Comparison of ENCODE assay signal across 13 cellular contexts in genomic region chr5:17154211-17154996, GRCh38.
DNase-seq lines count a peak whose midpoint lies in the region; ATAC-seq, FAIRE-seq and TF ChIP-seq lines count a peak whose summit lies in the region.
"Had no signal": no experiment of that assay in that cellular context is flagged by ENCODE, and none has a peak within 500 bp of the region (broad histone marks: within the 10 kb centered on the region; RNA-seq: fewer than 3 reads in every experiment).

No MANE protein-coding gene starts in this region.

- no peak overlapping the region for H3K4me3 Mint-ChIP-seq in activated T-cell treated with anti-CD3 and anti-CD28 coated beads, Interleukin-2, amount 50 U/mL, for 72 hours
- no peak overlapping the region for H3K4me3 Mint-ChIP-seq in natural killer cell treated with Interleukin-12 subunit alpha and Interleukin-12 subunit beta and Interleukin-15 and Interleukin-18, amount 100 ng/mL, for 72 hours
- H3K4me3 Mint-ChIP-seq in T-helper 17 cell: no peak overlapping the region
- H3K4me3 Mint-ChIP-seq: activated CD8-positive, alpha-beta T cell treated with anti-CD3 and anti-CD28 coated beads for 36 hours; mesothelial cell of epicardium; T-helper 1 cell treated with Interleukin-12 subunit alpha and Interleukin-12 subunit beta and Interleukin-4 antibody, amounts not matched to agents 30 μg/mL and 1 μg/mL, for 36 hours had no signal

- no peaks in the 10 kb centered on the region for H3K4me1 Mint-ChIP-seq in activated T-cell treated with anti-CD3 and anti-CD28 coated beads, Interleukin-2, amount 50 U/mL, for 72 hours (ENCODE audit: low read depth)
- H3K4me1 Mint-ChIP-seq in natural killer cell treated with Interleukin-12 subunit alpha and Interleukin-12 subunit beta and Interleukin-15 and Interleukin-18, amount 100 ng/mL, for 72 hours (ENCODE audit: low read depth in 2 of 2): no peaks in the 10 kb centered on the region
- H3K4me1 Mint-ChIP-seq in T-helper 17 cell: no peaks in the 10 kb centered on the region
- H3K4me1 Mint-ChIP-seq: mesothelial cell of epicardium had no signal

- peaks cover 0 to 7% of the 10 kb centered on the region in 2 donors for H3K9me3 Mint-ChIP-seq in activated T-cell treated with anti-CD3 and anti-CD28 coated beads, Interleukin-2, amount 50 U/mL, for 72 hours
- H3K9me3 Mint-ChIP-seq in natural killer cell treated with Interleukin-12 subunit alpha and Interleukin-12 subunit beta and Interleukin-15 and Interleukin-18, amount 100 ng/mL, for 72 hours: peaks cover 11% of the 10 kb centered on the region
- H3K9me3 Mint-ChIP-seq: activated CD8-positive, alpha-beta T cell treated with anti-CD3 and anti-CD28 coated beads for 36 hours; T-helper 1 cell treated with Interleukin-12 subunit alpha and Interleukin-12 subunit beta and Interleukin-4 antibody, amounts not matched to agents 30 μg/mL and 1 μg/mL, for 36 hours had no signal

- H2BK20ac ChIP-seq in IMR-90 (ENCODE audit: low read depth, low read length): peak overlapping the region; percentile 94

- peak overlapping the region; percentile 92 for H2AK5ac ChIP-seq in IMR-90 (ENCODE audit: low read depth, low read length)

- peak overlapping the region; percentile 51 for H3K4me2 ChIP-seq in A549
- peak overlapping the region; percentile 17; the same call in 1 of the 2 replicates for H3K4me2 ChIP-seq in IMR-90 (ENCODE audit: low read depth, low read length)
- H3K4me2 ChIP-seq in fibroblast of lung (ENCODE audit: extremely low read depth, insufficient read depth, low read length): no peak overlapping the region

- no peak for TF ChIP-seq EP300 in A549 (IDR thresholded peaks at IDR 0.05)

- peak overlapping the region; percentile 59; the same call in 1 of the 2 replicates for H3K4ac ChIP-seq in IMR-90 (ENCODE audit: low read depth, low read length)

- CTCF ChIA-PET in A549 (lab: Yijun Ruan, JAX): interaction anchor here (1.1 to 4.5 kb wide), 3 partner anchors 22 to 36 kb away, joined by 3 to 22 read pairs (median 4); no protein-coding TSS in a partner anchor
- CTCF ChIA-PET in IMR-90 (lab: Yijun Ruan, JAX): interaction anchor here (0.6 kb wide), 1 partner anchor 281 kb away, joined by 3 read pairs; no protein-coding TSS in a partner anchor

- FAIRE-seq in A549 (lab: Jason Lieb, UNC): peak; percentile 39

- DNase-seq in A549 (ENCODE audit: low read depth in 1 of 2, low spot score in 1 of 2) (peak; percentile 41 to 72), IMR-90 (peak; percentile 88), SKM-1 treated with dmso at 0.1 percent for 144 hours (lab: John Stamatoyannopoulos, UW; ENCODE audit: unreplicated experiment) (peak; percentile 22), fibroblast of lung (ENCODE audit: low read depth in 2 of 2) (peak; percentile 20 to 92), NCI-H748 (lab: John Stamatoyannopoulos, UW; ENCODE audit: unreplicated experiment) (no peak), T-helper 17 cell (no peak)
- DNase-seq in activated T-cell treated with anti-CD3 and anti-CD28 coated beads, Interleukin-2, amount 50 U/mL, for 72 hours: no peak
- DNase-seq in natural killer cell treated with Interleukin-12 subunit alpha and Interleukin-12 subunit beta and Interleukin-15 and Interleukin-18, amount 100 ng/mL, for 72 hours (ENCODE audit: low spot score): no peak
- DNase-seq: activated CD8-positive, alpha-beta T cell treated with anti-CD3 and anti-CD28 coated beads for 36 hours; activated naive CD4-positive, alpha-beta T cell treated with anti-CD3 and anti-CD28 coated beads, Interleukin-2, amount 50 U/mL, for 16 hours; NCI-H748 treated with DMSO at 0.1 percent for 48 hours had no signal

- peak overlapping the region; percentile 99 for H2BK15ac ChIP-seq in IMR-90 (ENCODE audit: low read depth, low read length)

- TF ChIP-seq POLR2A in A549 (IDR thresholded peaks at IDR 0.05; ENCODE audit: low read length): no peak
- TF ChIP-seq POLR2A in IMR-90 (IDR thresholded peaks at IDR 0.05; ENCODE audit: low read depth, low read length): no peak

- no peaks in the 10 kb centered on the region for H3K36me3 Mint-ChIP-seq in activated T-cell treated with anti-CD3 and anti-CD28 coated beads, Interleukin-2, amount 50 U/mL, for 72 hours (ENCODE audit: insufficient read depth in 2 of 2)
- H3K36me3 Mint-ChIP-seq in natural killer cell treated with Interleukin-12 subunit alpha and Interleukin-12 subunit beta and Interleukin-15 and Interleukin-18, amount 100 ng/mL, for 72 hours: peaks cover 12% of the 10 kb centered on the region
- no peaks in the 10 kb centered on the region for H3K36me3 Mint-ChIP-seq in T-helper 17 cell (ENCODE audit: low read depth)
- H3K36me3 Mint-ChIP-seq: mesothelial cell of epicardium had no signal

- H3K79me1 ChIP-seq in IMR-90 (ENCODE audit: low read depth in 1 of 2, low read length in 2 of 2): peaks cover 3 to 15% of the 10 kb centered on the region in 2 experiments; a peak in 3 of 4 replicates

- peak overlapping the region; percentile 52 to 79 for H3K27ac ChIP-seq in A549
- no peak overlapping the region; the same call in 1 of the 2 replicates for H3K27ac ChIP-seq in IMR-90 (ENCODE audit: insufficient read depth, low read length)
- H3K27ac ChIP-seq in fibroblast of lung (ENCODE audit: insufficient read depth, low read length): peak overlapping the region; percentile 8

- H3K9ac ChIP-seq in IMR-90 (ENCODE audit: low read depth, low read length) (no peak overlapping the region), fibroblast of lung (ENCODE audit: insufficient read depth, low read length) (no peak overlapping the region)

- H3K9me3 ChIP-seq in A549 (no peaks in the 10 kb centered on the region), IMR-90 (ENCODE audit: control insufficient read depth, insufficient read depth, low read length) (no peaks in the 10 kb centered on the region), fibroblast of lung (ENCODE audit: control insufficient read depth, insufficient read depth, low read depth, low read length) (no peaks in the 10 kb centered on the region), T-helper 17 cell (ENCODE audit: control insufficient read depth, low read length, poor library complexity, severe bottlenecking) (no peaks in the 10 kb centered on the region)

- POLR2A ChIA-PET in A549 (lab: Yijun Ruan, JAX): interaction anchor here (0.9 to 1.5 kb wide), 2 partner anchors 14 to 27 kb away, joined by 3 to 7 read pairs; no protein-coding TSS in a partner anchor
- POLR2A ChIA-PET in IMR-90 (lab: Charles Lee; ENCODE audit: unreplicated experiment): interaction anchor here (1.1 kb wide), 1 partner anchor 218 kb away, joined by 3 read pairs; the partner anchor contains the start of gene MYO10

- dilution Hi-C loops in IMR-90 (cut with HindIII; ENCODE audit: low sequenced_read_pairs, unreplicated experiment): no loop called here

- peak overlapping the region; percentile 21; the same call in 1 of the 2 replicates for H3K23ac ChIP-seq in IMR-90 (ENCODE audit: low read depth, low read length)

- peaks cover 10% of the 10 kb centered on the region for H3K27me3 Mint-ChIP-seq in activated T-cell treated with anti-CD3 and anti-CD28 coated beads, Interleukin-2, amount 50 U/mL, for 72 hours (ENCODE audit: low read depth)
- H3K27me3 Mint-ChIP-seq in natural killer cell treated with Interleukin-12 subunit alpha and Interleukin-12 subunit beta and Interleukin-15 and Interleukin-18, amount 100 ng/mL, for 72 hours: no peaks in the 10 kb centered on the region
- peaks cover 7% of the 10 kb centered on the region for H3K27me3 Mint-ChIP-seq in T-helper 17 cell

- in situ Hi-C loops in IMR-90 (cut with MboI; ENCODE audit: low sequenced_read_pairs): no loop called here

- H2AFZ ChIP-seq in IMR-90 (replicated peaks; ENCODE audit: low read length, poor library complexity) (no peak overlapping the region), fibroblast of lung (ENCODE audit: low read length) (no peak overlapping the region)

- H3K4me3 ChIP-seq in A549 (no peak overlapping the region), IMR-90 (ENCODE audit: insufficient read depth, low read depth, low read length) (no peak overlapping the region), fibroblast of lung (replicated peaks in 1 of 4; ENCODE audit: control extremely low read depth in 1 of 4, insufficient read depth in 1 of 4, low read depth in 3 of 4, low read length in 4 of 4) (no peak overlapping the region)

- H2AK9ac ChIP-seq in IMR-90 (replicated peaks; ENCODE audit: low read depth, low read length, poor library complexity): no peak overlapping the region

- H3K18ac ChIP-seq in IMR-90 (ENCODE audit: low read depth, low read length): peak overlapping the region; percentile 92; the same call in 1 of the 2 replicates

- 43% methylated on average over 5 of the region's 5 CpGs for WGBS in A549 (ENCODE audit: missing lambda C conversion rate)
- WGBS in IMR-90 (ENCODE audit: extremely low coverage in 2 of 2, insufficient read length in 1 of 2), 2 experiments: 56% methylated on average over 3 of the region's 5 CpGs; no CpG with 5 or more reads in 1 of the 2 experiments

- no peak overlapping the region for H3K27ac Mint-ChIP-seq in activated T-cell treated with anti-CD3 and anti-CD28 coated beads, Interleukin-2, amount 50 U/mL, for 72 hours
- H3K27ac Mint-ChIP-seq in natural killer cell treated with Interleukin-12 subunit alpha and Interleukin-12 subunit beta and Interleukin-15 and Interleukin-18, amount 100 ng/mL, for 72 hours: no peak overlapping the region
- H3K27ac Mint-ChIP-seq in T-helper 17 cell: no peak overlapping the region
- H3K27ac Mint-ChIP-seq: activated CD8-positive, alpha-beta T cell treated with anti-CD3 and anti-CD28 coated beads for 36 hours; mesothelial cell of epicardium; T-helper 1 cell treated with Interleukin-12 subunit alpha and Interleukin-12 subunit beta and Interleukin-4 antibody, amounts not matched to agents 30 μg/mL and 1 μg/mL, for 36 hours had no signal

- H3K27me3 ChIP-seq in IMR-90 (ENCODE audit: control insufficient read depth, insufficient read depth, low read length) (no peaks in the 10 kb centered on the region), fibroblast of lung (ENCODE audit: control insufficient read depth, insufficient read depth, low read length) (no peaks in the 10 kb centered on the region)

- H3K79me2 ChIP-seq in fibroblast of lung (ENCODE audit: control insufficient read depth, insufficient read depth, low read length): no peaks in the 10 kb centered on the region

- ATAC-seq in A549: peak; percentile 65 to 72; a peak in 4 of 6 replicates
- ATAC-seq in IMR-90 (ENCODE audit: low read depth): no peak
- no peak for ATAC-seq in activated T-cell treated with anti-CD3 and anti-CD28 coated beads, Interleukin-2, amount 50 U/mL, for 72 hours (replicated peaks in 1 of 2)
- no peak for ATAC-seq in natural killer cell treated with Interleukin-12 subunit alpha and Interleukin-12 subunit beta and Interleukin-15 and Interleukin-18, amount 100 ng/mL, for 72 hours
- ATAC-seq in T-helper 17 cell: no peak
- ATAC-seq: activated CD8-positive, alpha-beta T cell treated with anti-CD3 and anti-CD28 coated beads for 36 hours had no signal

- no peak for TF ChIP-seq RAD21 in A549 (conservative IDR thresholded peaks at IDR 0.05 in 1 of 2, IDR thresholded peaks at IDR 0.05 in 1 of 2)
- no peak for TF ChIP-seq RAD21 in IMR-90 (IDR thresholded peaks at IDR 0.05; ENCODE audit: low read length)

- H2BK5ac ChIP-seq in IMR-90 (ENCODE audit: low read depth, low read length, poor library complexity, severe bottlenecking): peak overlapping the region; percentile 93

- peak overlapping the region; percentile 60 for H4K91ac ChIP-seq in IMR-90 (ENCODE audit: insufficient read depth, low read depth, low read length)

- intact Hi-C loops in IMR-90 (cut with micrococcal nuclease): no loop called here

- H4K5ac ChIP-seq in IMR-90 (ENCODE audit: low read depth, low read length): peak overlapping the region; percentile 82; the same call in 1 of the 2 replicates

- H3K36me3 ChIP-seq in IMR-90 (ENCODE audit: control insufficient read depth, insufficient read depth, low read length) (no peaks in the 10 kb centered on the region), fibroblast of lung (ENCODE audit: control insufficient read depth, insufficient read depth, low read length) (no peaks in the 10 kb centered on the region)

- TF ChIP-seq CTCF in A549 (IDR thresholded peaks at IDR 0.05) (no peak), IMR-90 (conservative IDR thresholded peaks at IDR 0.05; ENCODE audit: low read depth, low read length) (no peak), fibroblast of lung (conservative IDR thresholded peaks at IDR 0.05 in 1 of 2, IDR thresholded peaks at IDR 0.05 in 1 of 2; ENCODE audit: low read depth in 1 of 2, low read length in 2 of 2) (no peak)

- peak overlapping the region; percentile 60; the same call in 1 of the 2 replicates for H3K14ac ChIP-seq in IMR-90 (replicated peaks; ENCODE audit: low read depth, low read length)

- peak overlapping the region; percentile 78 for H2BK120ac ChIP-seq in IMR-90 (ENCODE audit: low read depth, low read length)

- 0 out of 2 replicates have a peak overlapping the region, but pooled peaks have one; percentile 0 for H3K56ac ChIP-seq in IMR-90 (ENCODE audit: extremely low read depth, insufficient read depth, low read length)

- H3K4me1 ChIP-seq in A549: peaks cover 22% of the 10 kb centered on the region
- H3K4me1 ChIP-seq in IMR-90 (ENCODE audit: control insufficient read depth, insufficient read depth, low read length): peaks cover 26% of the 10 kb centered on the region
- H3K4me1 ChIP-seq in fibroblast of lung (ENCODE audit: control insufficient read depth, extremely low read depth, insufficient read depth, low read length): peaks cover 2% of the 10 kb centered on the region

- peak overlapping the region; percentile 61 to 73 for H4K8ac ChIP-seq in IMR-90 (ENCODE audit: low read depth in 2 of 2, low read length in 2 of 2)

- H3K9me1 ChIP-seq in IMR-90 (ENCODE audit: insufficient read depth, low read length): peaks cover 10% of the 10 kb centered on the region

- BruUV-seq in IMR-90 (replicated peaks; lab: Mats Ljungman, UMichigan): no TSS peak

- H4K20me1 ChIP-seq in IMR-90 (ENCODE audit: insufficient read depth, low read length): no peaks in the 10 kb centered on the region
- H4K20me1 ChIP-seq in fibroblast of lung (ENCODE audit: control insufficient read depth, extremely low read depth, insufficient read depth, low read length): no peaks in the 10 kb centered on the region

Comparison
In these comparisons a context has a peak if more than half of its experiments do, and no peak if none do; other contexts are left out.
1. ATAC-seq: peak in A549 (2 of 2); none in IMR-90 (single experiment), activated T-cell treated with anti-CD3 and anti-CD28 coated beads, Interleukin-2, amount 50 U/mL, for 72 hours (0 of 2), natural killer cell treated with Interleukin-12 subunit alpha and Interleukin-12 subunit beta and Interleukin-15 and Interleukin-18, amount 100 ng/mL, for 72 hours (0 of 2) and T-helper 17 cell (single experiment).
2. DNase-seq: peak in A549 (2 of 2), IMR-90 (single experiment), SKM-1 treated with dmso at 0.1 percent for 144 hours (single experiment) and fibroblast of lung (2 of 2); none in activated T-cell treated with anti-CD3 and anti-CD28 coated beads, Interleukin-2, amount 50 U/mL, for 72 hours (0 of 2), NCI-H748 (single experiment), natural killer cell treated with Interleukin-12 subunit alpha and Interleukin-12 subunit beta and Interleukin-15 and Interleukin-18, amount 100 ng/mL, for 72 hours (single experiment) and T-helper 17 cell (0 of 3).